In the genomic region with DNA sequence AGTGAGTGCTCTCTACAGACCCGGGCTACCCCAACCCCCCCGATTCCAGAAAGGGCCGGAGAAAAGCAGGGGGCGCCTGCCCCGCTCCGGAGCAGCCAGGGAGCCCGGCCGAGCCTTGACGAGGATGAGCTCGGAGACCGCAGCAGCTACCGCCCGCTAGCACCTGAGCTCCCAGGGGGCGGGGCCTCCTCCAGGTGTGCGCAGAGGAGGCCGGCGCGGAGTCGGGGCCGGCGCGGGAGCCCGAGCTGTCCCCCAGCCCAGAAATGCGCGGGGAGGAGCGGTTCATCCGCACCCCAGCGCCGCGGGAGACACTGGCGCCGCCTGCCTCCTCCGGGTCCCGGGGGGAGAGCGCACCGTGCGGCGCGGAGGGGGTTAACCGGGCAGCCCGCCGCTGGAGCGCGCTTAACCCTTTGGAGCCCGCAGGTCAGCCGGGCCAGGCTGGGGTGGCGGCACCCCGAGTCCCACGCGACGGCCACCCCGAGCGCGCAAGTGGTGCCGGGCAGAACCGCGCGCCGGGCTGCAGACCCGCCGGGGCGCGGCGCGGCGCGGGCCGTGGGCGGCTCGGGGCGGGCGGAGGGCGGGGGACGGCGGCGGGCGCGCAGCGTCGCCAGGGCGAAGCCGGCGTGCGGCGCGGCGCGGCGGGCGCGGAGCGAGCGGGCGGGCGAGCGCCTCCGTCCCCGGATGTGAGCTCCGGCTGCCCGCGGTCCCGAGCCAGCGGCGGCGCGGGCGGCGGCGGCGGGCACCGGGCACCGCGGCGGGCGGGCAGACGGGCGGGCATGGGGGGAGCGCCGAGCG, we compare ENCODE assay signal across 7 cellular contexts.
DNase-seq lines count a peak whose midpoint lies in the region; ATAC-seq and TF ChIP-seq lines count a peak whose summit lies in the region.

A gene (plus strand): TSS at position 615 of the 795 bp plus-strand sequence. CDS start 556 bp downstream, outside the sequence.

- H3K9me3 Mint-ChIP-seq in stimulated activated memory B cell treated with anti-CD40 and anti-IgM and Interleukin-4, amounts not matched to agents 10 μg/mL and 1 μg/mL and 100 μg/mL, for 72 hours: no peaks in the 10 kb centered on the region

- ATAC-seq in stimulated activated memory B cell treated with anti-CD40 and anti-IgM and Interleukin-4, amounts not matched to agents 10 μg/mL and 1 μg/mL and 100 μg/mL, for 72 hours: peak; percentile 52
- no peak for ATAC-seq in GM18873 (IDR thresholded peaks at IDR 0.05; ENCODE audit: low FRiP score, unreplicated experiment)
- ATAC-seq in GM21515 (IDR thresholded peaks at IDR 0.05; ENCODE audit: unreplicated experiment): no peak

- in situ Hi-C loops in brain microvascular endothelial cell (cut with HindIII; ENCODE audit: low pct_ligation_motif_present, low sequenced_read_pairs): no loop called here

- H3K27ac ChIP-seq in brain microvascular endothelial cell: no peak within 1 kb of the TSS

- H3K27me3 ChIP-seq in brain microvascular endothelial cell (replicated peaks): peaks cover 39% of the 10 kb centered on the region

- no peak for TF ChIP-seq CTCF in brain microvascular endothelial cell (IDR thresholded peaks at IDR 0.05; ENCODE audit: low read depth, low read length, missing control alignments)

- H3K27me3 Mint-ChIP-seq in stimulated activated memory B cell treated with anti-CD40 and anti-IgM and Interleukin-4, amounts not matched to agents 10 μg/mL and 1 μg/mL and 100 μg/mL, for 72 hours: peaks cover 71% of the 10 kb centered on the region

- H3K27ac Mint-ChIP-seq in stimulated activated memory B cell treated with anti-CD40 and anti-IgM and Interleukin-4, amounts not matched to agents 10 μg/mL and 1 μg/mL and 100 μg/mL, for 72 hours: no peak within 1 kb of the TSS

- H3K36me3 Mint-ChIP-seq in stimulated activated memory B cell treated with anti-CD40 and anti-IgM and Interleukin-4, amounts not matched to agents 10 μg/mL and 1 μg/mL and 100 μg/mL, for 72 hours: no peaks in the 10 kb centered on the region

- DNase-seq in NCI-H146 treated with DMSO at 0.1 percent for 48 hours (lab: John Stamatoyannopoulos, UW; ENCODE audit: unreplicated experiment): peak; percentile 16
- no peak for DNase-seq in brain microvascular endothelial cell
- DNase-seq in kidney tubule cell (ENCODE audit: low spot score): peak; percentile 47

- H3K36me3 ChIP-seq in brain microvascular endothelial cell (replicated peaks): no peaks in the 10 kb centered on the region

- peak within 1 kb of the TSS; percentile 29; the same call in 1 of the 2 replicates for H3K4me3 ChIP-seq in GM08714 (ENCODE audit: low read length)
- H3K4me3 ChIP-seq in brain microvascular endothelial cell (ENCODE audit: low read depth, low read length): peak within 1 kb of the TSS; percentile 40

- H3K4me1 Mint-ChIP-seq in stimulated activated memory B cell treated with anti-CD40 and anti-IgM and Interleukin-4, amounts not matched to agents 10 μg/mL and 1 μg/mL and 100 μg/mL, for 72 hours: peaks cover 25% of the 10 kb centered on the region

- peak within 1 kb of the TSS; percentile 74 for H3K4me3 Mint-ChIP-seq in stimulated activated memory B cell treated with anti-CD40 and anti-IgM and Interleukin-4, amounts not matched to agents 10 μg/mL and 1 μg/mL and 100 μg/mL, for 72 hours
